ENCODE assay signal across 1 cellular context in genomic region chr4:815464-816146, GRCh38.
TF ChIP-seq lines count a peak whose summit lies in the region.

No MANE protein-coding gene starts in this region.

TF ChIP-seq in HepG2, 621 proteins besides CTCF, POLR2A, EP300 and RAD21 (continues in another document):
- peak; percentile 39 for TF ChIP-seq FOSL2 (CRISPR knock-in tag; IDR thresholded peaks at IDR 0.05)
- peak; percentile 31; the same call in 1 of the 2 replicates for TF ChIP-seq TBX3 (IDR thresholded peaks at IDR 0.05; ENCODE audit: borderline replicate concordance)
- TF ChIP-seq ZNF609 (CRISPR knock-in tag; IDR thresholded peaks at IDR 0.05; ENCODE audit: borderline replicate concordance) = peak; percentile 95
- 0 out of 2 replicates have a peak, but pooled peaks have one; percentile 31 for TF ChIP-seq ELF1 (CRISPR knock-in tag; IDR thresholded peaks at IDR 0.05)
- TF ChIP-seq RXRA (CRISPR knock-in tag; IDR thresholded peaks at IDR 0.05) = peak; percentile 39; the same call in 1 of the 2 replicates
- peak; percentile 99 for TF ChIP-seq GFI1 (CRISPR knock-in tag; IDR thresholded peaks at IDR 0.05; ENCODE audit: borderline replicate concordance)
- no peak for TF ChIP-seq CENPBD1 (CRISPR knock-in tag; IDR thresholded peaks at IDR 0.05; ENCODE audit: borderline replicate concordance, low read depth)
- TF ChIP-seq ATF4 (CRISPR knock-in tag; IDR thresholded peaks at IDR 0.05) = 0 out of 4 replicates have a peak, but pooled peaks of 1 of the 2 experiments have one; percentile 27
- TF ChIP-seq ATF2 (CRISPR knock-in tag; IDR thresholded peaks at IDR 0.05) = peak; percentile 40; the same call in 1 of the 2 replicates
- 0 out of 2 replicates have a peak, but pooled peaks have one; percentile 28 for TF ChIP-seq KDM2A (CRISPR knock-in tag; IDR thresholded peaks at IDR 0.05; ENCODE audit: borderline replicate concordance, low read depth)
- no peak for TF ChIP-seq SMC3 (IDR thresholded peaks at IDR 0.05; ENCODE audit: low read length)
- TF ChIP-seq ARID3A (IDR thresholded peaks at IDR 0.05; ENCODE audit: low read depth, low read length) = peak; percentile 56; the same call in 1 of the 2 replicates
- peak; percentile 80; the same call in 1 of the 2 replicates for TF ChIP-seq AHDC1 (CRISPR knock-in tag; IDR thresholded peaks at IDR 0.05; ENCODE audit: borderline replicate concordance)
- TF ChIP-seq ZSCAN20 (CRISPR knock-in tag; IDR thresholded peaks at IDR 0.05; ENCODE audit: borderline replicate concordance) = no peak
- peak; percentile 59 for TF ChIP-seq TEAD3 (CRISPR knock-in tag; optimal IDR thresholded peaks at IDR 0.05; ENCODE audit: borderline replicate concordance)
- peak; percentile 31; the same call in 1 of the 2 replicates for TF ChIP-seq HIC2 (CRISPR knock-in tag; IDR thresholded peaks at IDR 0.05; ENCODE audit: low read depth)
- peak; percentile 61 for TF ChIP-seq HOXA3 (CRISPR knock-in tag; IDR thresholded peaks at IDR 0.05)
- peak; percentile 79 for TF ChIP-seq NR2F6 (IDR thresholded peaks at IDR 0.05)
- peak; percentile 13; the same call in 1 of the 2 replicates for TF ChIP-seq NR2F6 (CRISPR knock-in tag; IDR thresholded peaks at IDR 0.05)
- 0 out of 2 replicates have a peak, but pooled peaks have one; percentile 31 for TF ChIP-seq ZNF607 (CRISPR knock-in tag; IDR thresholded peaks at IDR 0.05; ENCODE audit: borderline replicate concordance)
- peak; percentile 57 for TF ChIP-seq IKZF5 (CRISPR knock-in tag; IDR thresholded peaks at IDR 0.05)
- TF ChIP-seq HMG20A (CRISPR knock-in tag; IDR thresholded peaks at IDR 0.05; ENCODE audit: borderline replicate concordance) = peak; percentile 80
- peak; percentile 68; the same call in 1 of the 2 replicates for TF ChIP-seq ZMYM3 (CRISPR knock-in tag; IDR thresholded peaks at IDR 0.05)
- no peak for TF ChIP-seq RBFOX2 (IDR thresholded peaks at IDR 0.05; ENCODE audit: low read depth, low read length)
- TF ChIP-seq ZBTB43 (CRISPR knock-in tag; conservative IDR thresholded peaks at IDR 0.05) = peak; percentile 97
- no peak for TF ChIP-seq CREB1 (IDR thresholded peaks at IDR 0.05)
- peak; percentile 43; the same call in 1 of the 2 replicates for TF ChIP-seq CREB1 (CRISPR knock-in tag; IDR thresholded peaks at IDR 0.05)
- peak; percentile 62; the same call in 1 of the 2 replicates for TF ChIP-seq HHEX (CRISPR knock-in tag; IDR thresholded peaks at IDR 0.05)
- no peak for TF ChIP-seq SCMH1 (CRISPR knock-in tag; IDR thresholded peaks at IDR 0.05; ENCODE audit: borderline replicate concordance)
- peak; percentile 25; the same call in 1 of the 2 replicates for TF ChIP-seq ZNF788 (CRISPR knock-in tag; IDR thresholded peaks at IDR 0.05; ENCODE audit: borderline replicate concordance)
- TF ChIP-seq PATZ1 (CRISPR knock-in tag; IDR thresholded peaks at IDR 0.05) = peak; percentile 80
- 0 out of 2 replicates have a peak, but pooled peaks have one; percentile 26 for TF ChIP-seq ZNF441 (CRISPR knock-in tag; IDR thresholded peaks at IDR 0.05; ENCODE audit: borderline replicate concordance)
- no peak for TF ChIP-seq SOX6 (IDR thresholded peaks at IDR 0.05)
- peak; percentile 90 for TF ChIP-seq SOX6 (CRISPR knock-in tag; IDR thresholded peaks at IDR 0.05)
- TF ChIP-seq FOXA3 (CRISPR knock-in tag; IDR thresholded peaks at IDR 0.05) = peak; percentile 84
- peak; percentile 73; the same call in 1 of the 2 replicates for TF ChIP-seq HOXD1 (CRISPR knock-in tag; IDR thresholded peaks at IDR 0.05)
